10 cellular contexts compared by ENCODE assay signal in the genomic region with DNA sequence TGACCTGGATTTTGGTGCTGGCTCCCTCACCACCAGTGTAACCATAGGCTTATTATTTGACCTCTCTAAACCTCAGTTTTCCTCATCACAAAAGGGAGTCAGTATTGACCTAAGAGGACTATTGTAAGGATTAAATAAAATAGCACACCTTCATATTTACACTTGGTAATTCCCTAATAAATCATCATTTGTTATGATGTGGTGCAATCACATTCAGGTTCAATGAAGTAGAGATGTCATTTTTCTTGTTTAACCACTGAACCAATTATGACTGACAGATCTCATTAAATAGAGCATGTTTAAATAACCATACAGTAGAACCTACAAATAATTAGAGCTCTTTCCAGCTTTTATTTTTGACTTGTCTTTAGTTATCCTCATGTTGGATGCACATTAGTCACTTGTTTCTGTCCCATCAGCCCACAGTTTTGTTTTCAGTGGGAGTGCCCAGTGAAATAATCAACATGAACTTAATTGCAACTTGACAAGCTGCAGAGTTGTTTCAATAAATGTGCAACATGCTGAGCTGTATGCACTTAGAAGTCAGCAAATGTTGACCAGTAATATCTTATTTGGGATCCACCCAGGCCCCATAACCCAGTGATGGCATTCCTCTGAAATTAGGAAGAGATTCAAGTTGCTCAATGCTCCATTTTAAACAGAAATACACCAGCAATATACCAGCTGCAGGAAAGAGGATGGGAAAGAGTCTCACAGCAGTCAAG.
"Had no signal": no experiment of that assay in that cellular context is flagged by ENCODE, and none has a peak within 500 bp of the region (broad histone marks: within the 10 kb centered on the region; RNA-seq: fewer than 3 reads in every experiment).

No MANE protein-coding gene starts in this region.

- H3K4me1 ChIP-seq: parathyroid adenoma, upper lobe of right lung had no signal

- H3K9ac ChIP-seq: parathyroid adenoma had no signal

- DNase-seq: activated effector memory CD4-positive, alpha-beta T cell treated with Interleukin-2 at 50 U/mL for 16 hours; amygdala; cerebellar nuclear complex; dorsolateral prefrontal cortex; kidney glomerular epithelial cell; stimulated activated CD4-positive, alpha-beta T cell treated with anti-CD3 and anti-CD28 coated beads, Interleukin-4, amount 100 ng/mL, for 1 hour; stimulated activated CD8-positive, alpha-beta memory T cell treated with anti-CD3 and anti-CD28 coated beads, Interleukin-4, amount 100 ng/mL, for 48 hours; upper lobe of right lung had no signal

- H3K4me3 ChIP-seq: dorsolateral prefrontal cortex, hepatocyte, upper lobe of right lung had no signal

- ATAC-seq: upper lobe of right lung had no signal

- H3K79me2 ChIP-seq: hepatocyte, parathyroid adenoma had no signal

- H3K9me3 ChIP-seq: upper lobe of right lung had no signal

- H2AFZ ChIP-seq: hepatocyte, parathyroid adenoma had no signal

- H3K27me3 ChIP-seq: dorsolateral prefrontal cortex, hepatocyte, upper lobe of right lung had no signal

- H3K36me3 ChIP-seq: upper lobe of right lung had no signal

- H3K27ac ChIP-seq: dorsolateral prefrontal cortex, parathyroid adenoma, upper lobe of right lung had no signal

- H3K4me2 ChIP-seq: hepatocyte had no signal
